Comparison of ENCODE assay signal across 21 cellular contexts in the genomic region with DNA sequence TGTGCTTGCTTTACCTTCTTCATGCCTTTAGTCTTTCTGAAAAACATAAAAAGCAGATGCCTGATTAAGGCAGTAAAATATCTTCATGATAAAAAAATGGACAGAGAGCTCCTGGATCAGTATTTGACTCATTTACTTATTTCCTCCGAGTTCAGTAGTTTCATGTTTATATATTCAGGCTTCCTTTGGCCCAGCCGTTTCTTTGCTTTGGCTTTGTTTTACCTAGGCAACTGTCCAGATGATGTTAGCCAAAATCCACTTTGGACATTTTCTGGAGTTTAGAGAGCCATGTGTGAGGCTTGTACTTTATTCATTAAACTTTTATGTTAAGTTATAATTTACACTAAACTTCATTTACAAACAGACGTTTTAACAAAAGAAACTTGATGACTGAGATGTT.
DNase-seq lines count a peak whose midpoint lies in the region; ATAC-seq, FAIRE-seq and TF ChIP-seq lines count a peak whose summit lies in the region.
"Had no signal": no experiment of that assay in that cellular context is flagged by ENCODE, and none has a peak within 500 bp of the region (broad histone marks: within the 10 kb centered on the region; RNA-seq: fewer than 3 reads in every experiment).

No MANE protein-coding gene starts in this region.

- TF ChIP-seq EP300 in HepG2 (IDR thresholded peaks at IDR 0.05; ENCODE audit: low read depth in 2 of 2, low read length in 2 of 2) = no peak
- no peak for TF ChIP-seq EP300 in HepG2 (CRISPR knock-in tag; IDR thresholded peaks at IDR 0.05; ENCODE audit: borderline replicate concordance)
- no peak for TF ChIP-seq EP300 in esophagus muscularis mucosa (IDR thresholded peaks at IDR 0.05)

- no TSS peak for BruUV-seq in HepG2 (replicated peaks; lab: Mats Ljungman, UMichigan)

- H3K9me3 ChIP-seq in liver (ENCODE audit: control insufficient read depth in 4 of 4, low read length in 3 of 4) (no peaks in the 10 kb centered on the region), HepG2 (ENCODE audit: low read length) (no peaks in the 10 kb centered on the region), esophagus muscularis mucosa (no peaks in the 10 kb centered on the region), aorta (ENCODE audit: control insufficient read depth, low read length) (no peaks in the 10 kb centered on the region)
- H3K9me3 ChIP-seq: vagina had no signal

- H3K27ac ChIP-seq in liver (ENCODE audit: low read depth in 1 of 2, low read length in 2 of 2) = no peak overlapping the region
- no peak overlapping the region for H3K27ac ChIP-seq in HepG2 (ENCODE audit: extremely low read length, insufficient read depth, low read length)
- H3K27ac ChIP-seq in esophagus muscularis mucosa (replicated peaks in 1 of 4) = peak overlapping the region; percentile 31 to 42 (median 39)
- no peak overlapping the region for H3K27ac ChIP-seq in aorta (ENCODE audit: low read depth in 1 of 2, low read length in 2 of 2)
- H3K27ac ChIP-seq: vagina, VCaP had no signal

- POLR2A ChIA-PET in HepG2 (lab: Yijun Ruan, JAX) = no interaction called here

- H2AFZ ChIP-seq in HepG2 (ENCODE audit: low read length) = no peak overlapping the region

- H3K36me3 ChIP-seq in liver (ENCODE audit: control insufficient read depth in 4 of 4, insufficient read depth in 3 of 4, low read depth in 1 of 4, low read length in 3 of 4) = no peaks in the 10 kb centered on the region
- no peaks in the 10 kb centered on the region for H3K36me3 ChIP-seq in HepG2 (replicated peaks in 1 of 2; ENCODE audit: control insufficient read depth in 1 of 2, insufficient read depth in 2 of 2, low read length in 2 of 2)
- no peaks in the 10 kb centered on the region for H3K36me3 ChIP-seq in esophagus muscularis mucosa
- no peaks in the 10 kb centered on the region for H3K36me3 ChIP-seq in aorta (ENCODE audit: control insufficient read depth in 1 of 2, insufficient read depth in 2 of 2, low read length in 1 of 2)
- H3K36me3 ChIP-seq: vagina had no signal

- no peaks in the 10 kb centered on the region for H3K79me2 ChIP-seq in HepG2 (ENCODE audit: insufficient read depth, low read length)

- H3K4me3 ChIP-seq in liver (ENCODE audit: low read depth in 1 of 3, low read length in 3 of 3) (no peak overlapping the region), HepG2 (replicated peaks in 1 of 3; ENCODE audit: insufficient read depth in 1 of 3, low read depth in 2 of 3, low read length in 3 of 3) (no peak overlapping the region), esophagus muscularis mucosa (no peak overlapping the region), aorta (ENCODE audit: low read length in 2 of 2) (no peak overlapping the region)
- H3K4me3 ChIP-seq: vagina had no signal

- ATAC-seq in HepG2 (no peak), aorta (ENCODE audit: low FRiP score) (peak; percentile 72), GM18502 (IDR thresholded peaks at IDR 0.05; ENCODE audit: poor library complexity, unreplicated experiment) (no peak), HG02885 (IDR thresholded peaks at IDR 0.05; ENCODE audit: poor library complexity, unreplicated experiment) (no peak)
- no peak for ATAC-seq in activated naive CD4-positive, alpha-beta T cell treated with anti-CD3 and anti-CD28 coated beads, Interleukin-2, amount 50 U/mL, for 72 hours
- ATAC-seq: naive thymus-derived CD8-positive, alpha-beta T cell; stimulated activated naive CD8-positive, alpha-beta T cell treated with anti-CD3 and anti-CD28 coated beads, Interleukin-15, amount 100 ng/mL, for 72 hours had no signal

- WGBS in liver = 19% methylated on average over 3 of the region's 3 CpGs
- WGBS in HepG2 (ENCODE audit: low lambda C conversion rate) = under 1% methylated on average over 3 of the region's 3 CpGs
- WGBS in esophagus muscularis mucosa = 15% methylated on average over 3 of the region's 3 CpGs
- 3 to 5% methylated on average over 3 of the region's 3 CpGs for WGBS in aorta, 2 donors

- H3K36me3 Mint-ChIP-seq in activated naive CD4-positive, alpha-beta T cell treated with anti-CD3 and anti-CD28 coated beads, Interleukin-2, amount 50 U/mL, for 72 hours = no peaks in the 10 kb centered on the region
- H3K36me3 Mint-ChIP-seq: CD4-positive, alpha-beta memory T cell; naive thymus-derived CD8-positive, alpha-beta T cell had no signal

- H3K4me2 ChIP-seq in HepG2 (ENCODE audit: low read depth, low read length) = no peak overlapping the region

- DNase-seq in HepG2 (ENCODE audit: low spot score) (no peak), esophagus muscularis mucosa (ENCODE audit: extremely low spot score) (no peak), lung microvascular endothelial cell (ENCODE audit: low read depth in 2 of 2) (peak; percentile 53 to 59), aorta (no peak)
- DNase-seq in activated naive CD4-positive, alpha-beta T cell treated with anti-CD3 and anti-CD28 coated beads, Interleukin-2, amount 50 U/mL, for 72 hours (ENCODE audit: low spot score in 2 of 2) = no peak
- DNase-seq: activated CD4-positive, alpha-beta T cell treated with anti-CD3 and anti-CD28 coated beads, Interleukin-2, amount 50 U/mL, for 48 hours; activated naive CD4-positive, alpha-beta T cell treated with anti-CD3 and anti-CD28 coated beads, Interleukin-2, amount 50 U/mL, for 16 hours; activated T-cell treated with anti-CD3 and anti-CD28 coated beads, Interleukin-2, amount 50 U/mL, for 1 hour; CD4-positive, alpha-beta memory T cell; DND-41; effector memory CD4-positive, alpha-beta T cell; Kasumi-1; naive thymus-derived CD8-positive, alpha-beta T cell; NCI-H2171 treated with DMSO at 0.1 percent for 48 hours; stimulated activated naive CD8-positive, alpha-beta T cell treated with anti-CD3 and anti-CD28 coated beads, Interleukin-15, amount 100 ng/mL, for 72 hours had no signal

- in situ Hi-C loops in HepG2 (cut with HindIII; ENCODE audit: extremely low pct_ligation_motif_present, low pct_unique_long_range_greater_than_20kb) = loop anchor here (25.0 kb wide), 1 partner anchor 301 kb away; the partner anchor contains the start of gene RSPO3

- H3K9me3 Mint-ChIP-seq in activated naive CD4-positive, alpha-beta T cell treated with anti-CD3 and anti-CD28 coated beads, Interleukin-2, amount 50 U/mL, for 72 hours = peaks cover 0 to 4% of the 10 kb centered on the region in 2 donors

- peaks cover 0 to 7% (median 3%) of the 10 kb centered on the region in 4 donors for H3K4me1 ChIP-seq in liver (ENCODE audit: control insufficient read depth in 4 of 4, insufficient read depth in 4 of 4, low read length in 3 of 4)
- H3K4me1 ChIP-seq in HepG2 (ENCODE audit: insufficient read depth, low read length) = no peaks in the 10 kb centered on the region
- peaks cover 0 to 27% (median 25%) of the 10 kb centered on the region in 4 donors for H3K4me1 ChIP-seq in esophagus muscularis mucosa
- no peaks in the 10 kb centered on the region for H3K4me1 ChIP-seq in aorta (ENCODE audit: control insufficient read depth in 1 of 2, insufficient read depth in 2 of 2, low read length in 2 of 2)
- H3K4me1 ChIP-seq: vagina had no signal

- CTCF ChIA-PET in HepG2 (lab: Yijun Ruan, JAX; ENCODE audit: low intra/inter-chr PET ratio, low total read pairs) = no interaction called here

- peak; percentile 26 to 32 for TF ChIP-seq RAD21 in liver (IDR thresholded peaks at IDR 0.05)
- TF ChIP-seq RAD21 in HepG2 (CRISPR knock-in tag; IDR thresholded peaks at IDR 0.05) = no peak

- H3K27me3 ChIP-seq in liver (ENCODE audit: control insufficient read depth in 4 of 4, insufficient read depth in 4 of 4, low read length in 3 of 4) (peaks cover 0 to 20% (median 1%) of the 10 kb centered on the region in 4 donors), HepG2 (ENCODE audit: control insufficient read depth in 1 of 2, insufficient read depth in 2 of 2, low read length in 2 of 2) (no peaks in the 10 kb centered on the region), esophagus muscularis mucosa (no peaks in the 10 kb centered on the region), aorta (ENCODE audit: control insufficient read depth in 1 of 2, insufficient read depth in 2 of 2, low read length in 1 of 2) (no peaks in the 10 kb centered on the region)
- H3K27me3 ChIP-seq: vagina had no signal

- no peak for FAIRE-seq in HepG2 (lab: Jason Lieb, UNC)
- FAIRE-seq: bronchial epithelial cell had no signal

- H3K27ac Mint-ChIP-seq in activated naive CD4-positive, alpha-beta T cell treated with anti-CD3 and anti-CD28 coated beads, Interleukin-2, amount 50 U/mL, for 72 hours = no peak overlapping the region
- H3K27ac Mint-ChIP-seq: CD4-positive, alpha-beta memory T cell; naive thymus-derived CD8-positive, alpha-beta T cell; stimulated activated naive CD8-positive, alpha-beta T cell treated with anti-CD3 and anti-CD28 coated beads, Interleukin-15, amount 100 ng/mL, for 72 hours had no signal

- no peak for TF ChIP-seq POLR2A in HepG2 (IDR thresholded peaks at IDR 0.05; ENCODE audit: insufficient read depth in 1 of 2, low read depth in 2 of 2, low read length in 2 of 2)
- TF ChIP-seq POLR2A in esophagus muscularis mucosa (IDR thresholded peaks at IDR 0.05; ENCODE audit: low read depth) = no peak

- intact Hi-C loops in HepG2 (cut with micrococcal nuclease; ENCODE audit: unreplicated experiment) (no loop called here), esophagus muscularis mucosa (cut with DNase I) (no loop called here), aorta (cut with DNase I) (no loop called here)

- no peak for TF ChIP-seq CTCF in liver (IDR thresholded peaks at IDR 0.05; ENCODE audit: low read depth, low read length, missing input control)
- no peak for TF ChIP-seq CTCF in HepG2 (CRISPR knock-in tag; IDR thresholded peaks at IDR 0.05)
- TF ChIP-seq CTCF in esophagus muscularis mucosa (IDR thresholded peaks at IDR 0.05) = no peak

- no peaks in the 10 kb centered on the region for H4K20me1 ChIP-seq in HepG2 (ENCODE audit: insufficient read depth, low read length)

- no peak overlapping the region for H3K9ac ChIP-seq in liver (ENCODE audit: low read depth in 1 of 2, low read length in 2 of 2)
- H3K9ac ChIP-seq in HepG2 (ENCODE audit: insufficient read depth, low read depth, low read length) = no peak overlapping the region

TF ChIP-seq in HepG2, 621 proteins besides CTCF, POLR2A, EP300 and RAD21 (continues in another document):
- no peak for TF ChIP-seq POGZ (CRISPR knock-in tag; IDR thresholded peaks at IDR 0.05)
- TF ChIP-seq, protein P1, sequence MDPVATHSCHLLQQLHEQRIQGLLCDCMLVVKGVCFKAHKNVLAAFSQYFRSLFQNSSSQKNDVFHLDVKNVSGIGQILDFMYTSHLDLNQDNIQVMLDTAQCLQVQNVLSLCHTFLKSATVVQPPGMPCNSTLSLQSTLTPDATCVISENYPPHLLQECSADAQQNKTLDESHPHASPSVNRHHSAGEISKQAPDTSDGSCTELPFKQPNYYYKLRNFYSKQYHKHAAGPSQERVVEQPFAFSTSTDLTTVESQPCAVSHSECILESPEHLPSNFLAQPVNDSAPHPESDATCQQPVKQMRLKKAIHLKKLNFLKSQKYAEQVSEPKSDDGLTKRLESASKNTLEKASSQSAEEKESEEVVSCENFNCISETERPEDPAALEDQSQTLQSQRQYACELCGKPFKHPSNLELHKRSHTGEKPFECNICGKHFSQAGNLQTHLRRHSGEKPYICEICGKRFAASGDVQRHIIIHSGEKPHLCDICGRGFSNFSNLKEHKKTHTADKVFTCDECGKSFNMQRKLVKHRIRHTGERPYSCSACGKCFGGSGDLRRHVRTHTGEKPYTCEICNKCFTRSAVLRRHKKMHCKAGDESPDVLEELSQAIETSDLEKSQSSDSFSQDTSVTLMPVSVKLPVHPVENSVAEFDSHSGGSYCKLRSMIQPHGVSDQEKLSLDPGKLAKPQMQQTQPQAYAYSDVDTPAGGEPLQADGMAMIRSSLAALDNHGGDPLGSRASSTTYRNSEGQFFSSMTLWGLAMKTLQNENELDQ (CRISPR knock-in tag; IDR thresholded peaks at IDR 0.05; ENCODE audit: borderline replicate concordance) = no peak

Comparison
In these comparisons a context has a peak if more than half of its experiments do, and no peak if none do; other contexts are left out.
1. H3K27ac ChIP-seq: peak in esophagus muscularis mucosa (4 of 4); none in liver (0 of 2), HepG2 (single experiment) and aorta (0 of 2).
2. DNase-seq: peak in lung microvascular endothelial cell (2 of 2); none in HepG2 (single experiment), esophagus muscularis mucosa (single experiment), aorta (0 of 2) and activated naive CD4-positive, alpha-beta T cell treated with anti-CD3 and anti-CD28 coated beads, Interleukin-2, amount 50 U/mL, for 72 hours (0 of 2).